Comparison of ENCODE assay signal across 19 cellular contexts in genomic region chr11:44003736-44004451, GRCh38. TPM values are rescaled to one million over a fixed set of nuclear protein-coding genes. Genes with fewer than 3 reads are reported as not detected.
A peak's percentile ranks its signal among the peaks of the same experiment; 100 is the strongest.
DNase-seq lines count a peak whose midpoint lies in the region; ATAC-seq and TF ChIP-seq lines count a peak whose summit lies in the region.
"Had no signal": no experiment of that assay in that cellular context is flagged by ENCODE, and none has a peak within 500 bp of the region (broad histone marks: within the 10 kb centered on the region; RNA-seq: fewer than 3 reads in every experiment).

No MANE protein-coding gene starts in this region.

- H3K36me3 ChIP-seq in GM23338 (ENCODE audit: insufficient read depth) = no peaks in the 10 kb centered on the region
- H3K36me3 ChIP-seq in Karpas-422 (ENCODE audit: insufficient read depth, low read length) = no peaks in the 10 kb centered on the region
- no peaks in the 10 kb centered on the region for H3K36me3 ChIP-seq in gastroesophageal sphincter
- H3K36me3 ChIP-seq in trophoblast cell (ENCODE audit: control insufficient read depth in 1 of 2, insufficient read depth in 2 of 2, low read length in 2 of 2) = no peaks in the 10 kb centered on the region

- peaks cover 25% of the 10 kb centered on the region for H3K4me1 Mint-ChIP-seq in GM23338
- H3K4me1 Mint-ChIP-seq: CD14-positive monocyte had no signal

- H2AFZ ChIP-seq in GM23338 (peak overlapping the region; percentile 59), Karpas-422 (ENCODE audit: low read length) (no peak overlapping the region), trophoblast cell (ENCODE audit: insufficient read depth, low read length, poor library complexity) (no peak overlapping the region)
- H2AFZ ChIP-seq: GM23248 had no signal

- H3K9ac ChIP-seq in Karpas-422 (ENCODE audit: low read length) = no peak overlapping the region
- no peak overlapping the region for H3K9ac ChIP-seq in trophoblast cell (ENCODE audit: low read length)
- H3K9ac ChIP-seq: GM23248 had no signal

- H3K4me2 ChIP-seq in GM23338 (no peak overlapping the region), Karpas-422 (ENCODE audit: low read depth, low read length, poor library complexity, severe bottlenecking) (no peak overlapping the region), trophoblast cell (ENCODE audit: low read length) (no peak overlapping the region)

- no peak for TF ChIP-seq CTCF in GM23338 (conservative IDR thresholded peaks at IDR 0.05; ENCODE audit: low read depth in 2 of 2)
- TF ChIP-seq CTCF in gastroesophageal sphincter (IDR thresholded peaks at IDR 0.05) = no peak

- H3K9me2 ChIP-seq in GM23338 (ENCODE audit: insufficient read depth) (no peaks in the 10 kb centered on the region), Karpas-422 (replicated peaks; ENCODE audit: insufficient read depth, low read length) (no peaks in the 10 kb centered on the region)

- no peak overlapping the region for H3K4ac ChIP-seq in trophoblast cell (ENCODE audit: low read depth, low read length)

- H4K12ac ChIP-seq in trophoblast cell (ENCODE audit: low read depth, low read length) = no peak overlapping the region

- peaks cover 16% of the 10 kb centered on the region for H3K27me3 Mint-ChIP-seq in GM23338 (ENCODE audit: insufficient read depth, low read depth, poor library complexity)

- no peak overlapping the region for H3K4me3 Mint-ChIP-seq in GM23338
- H3K4me3 Mint-ChIP-seq: CD14-positive monocyte had no signal

- no peak overlapping the region for H2AK5ac ChIP-seq in trophoblast cell (ENCODE audit: low read length)

- TF ChIP-seq EP300 in gastroesophageal sphincter (IDR thresholded peaks at IDR 0.05) = no peak

- no peak overlapping the region for H2BK120ac ChIP-seq in trophoblast cell (ENCODE audit: insufficient read depth, low read length, poor library complexity)

- H2BK5ac ChIP-seq in trophoblast cell (ENCODE audit: low read depth, low read length, poor library complexity) = no peak overlapping the region

- H4K20me1 ChIP-seq in GM23338 (replicated peaks; ENCODE audit: insufficient read depth) (no peaks in the 10 kb centered on the region), Karpas-422 (ENCODE audit: insufficient read depth, low read depth, low read length) (no peaks in the 10 kb centered on the region)

- no peak overlapping the region for H3K18ac ChIP-seq in trophoblast cell (ENCODE audit: low read length)

- no peaks in the 10 kb centered on the region for H3F3A ChIP-seq in GM23338 (replicated peaks; ENCODE audit: low read depth)

- peaks cover 4% of the 10 kb centered on the region for H3K79me1 ChIP-seq in trophoblast cell (ENCODE audit: low read length)

- H3K27me3 ChIP-seq in GM23338 (ENCODE audit: insufficient read depth) = no peaks in the 10 kb centered on the region
- no peaks in the 10 kb centered on the region for H3K27me3 ChIP-seq in Karpas-422 (ENCODE audit: low read length)
- H3K27me3 ChIP-seq in gastroesophageal sphincter = no peaks in the 10 kb centered on the region
- no peaks in the 10 kb centered on the region for H3K27me3 ChIP-seq in trophoblast cell (ENCODE audit: insufficient read depth, low read length)

- no peak overlapping the region for H2BK12ac ChIP-seq in trophoblast cell (ENCODE audit: low read length)

- H3K4me1 ChIP-seq in GM23338 (ENCODE audit: insufficient read depth) (peaks cover 5% of the 10 kb centered on the region; the same call in 1 of the 2 replicates), Karpas-422 (ENCODE audit: low read length) (peaks cover 24% of the 10 kb centered on the region), gastroesophageal sphincter (no peaks in the 10 kb centered on the region), trophoblast cell (ENCODE audit: control insufficient read depth in 1 of 2, insufficient read depth in 2 of 2, low read length in 2 of 2) (peaks cover 15 to 16% of the 10 kb centered on the region in 2 experiments)
- H3K4me1 ChIP-seq: Caco-2 had no signal

- no peaks in the 10 kb centered on the region for H3K36me3 Mint-ChIP-seq in GM23338 (ENCODE audit: low read depth)
- H3K36me3 Mint-ChIP-seq: CD14-positive monocyte had no signal

- H3K4me3 ChIP-seq in GM23338 (no peak overlapping the region), Karpas-422 (ENCODE audit: low read length) (no peak overlapping the region), gastroesophageal sphincter (no peak overlapping the region), trophoblast cell (ENCODE audit: low read depth, low read length) (no peak overlapping the region)
- H3K4me3 ChIP-seq: GM23248, K562 had no signal

- no peak overlapping the region for H4K91ac ChIP-seq in trophoblast cell (ENCODE audit: low read depth, low read length)

- 89 to 96% methylated on average over 4 to 8 of the region's 9 CpGs for WGBS in gastroesophageal sphincter (ENCODE audit: low coverage in 1 of 2), 2 donors
- no CpG with 5 or more reads among the region's 9 CpGs for WGBS in trophoblast cell (ENCODE audit: extremely low coverage, insufficient coverage, insufficient read length)

- H3K14ac ChIP-seq in trophoblast cell (ENCODE audit: low read length) = no peak overlapping the region

- H3K27ac Mint-ChIP-seq in GM23338 = no peak overlapping the region

- DNase-seq in GM23338 (ENCODE audit: low spot score) (no peak), left lobe of liver (ENCODE audit: low spot score) (peak; percentile 24), Karpas-422 (no peak), trophoblast cell (no peak)
- peak; percentile 4 for DNase-seq in activated CD8-positive, alpha-beta memory T cell treated with anti-CD3 and anti-CD28 coated beads, Interleukin-2, amount 50 U/mL, for 48 hours
- DNase-seq in stimulated activated CD8-positive, alpha-beta memory T cell treated with anti-CD3 and anti-CD28 coated beads, Interleukin-4, amount 100 ng/mL, for 48 hours = peak; percentile 5
- DNase-seq: DMS53, GM23248, NCI-H1417 treated with DMSO at 0.1 percent for 48 hours, NCI-H2029, NCI-H2171 treated with DMSO at 0.1 percent for 48 hours, NCI-H510A treated with DMSO at 0.1 percent for 48 hours, NCI-H82 had no signal

- H3K9me3 ChIP-seq in Karpas-422 (ENCODE audit: low read length) (no peaks in the 10 kb centered on the region), gastroesophageal sphincter (no peaks in the 10 kb centered on the region), trophoblast cell (ENCODE audit: insufficient read depth, low read depth, low read length) (no peaks in the 10 kb centered on the region)
- H3K9me3 ChIP-seq: Caco-2 had no signal

- H3K27ac ChIP-seq in GM23338 (ENCODE audit: low read depth) = no peak overlapping the region
- H3K27ac ChIP-seq in Karpas-422 (ENCODE audit: low read length) = no peak overlapping the region
- no peak overlapping the region for H3K27ac ChIP-seq in gastroesophageal sphincter
- no peak overlapping the region for H3K27ac ChIP-seq in trophoblast cell (ENCODE audit: low read depth, low read length)
- H3K27ac ChIP-seq: GM23248 had no signal

- H3K9me3 Mint-ChIP-seq in GM23338 = no peaks in the 10 kb centered on the region
- H3K9me3 Mint-ChIP-seq: CD14-positive monocyte had no signal

- no peaks in the 10 kb centered on the region for H3K79me2 ChIP-seq in GM23338 (replicated peaks; ENCODE audit: insufficient read depth)
- no peaks in the 10 kb centered on the region for H3K79me2 ChIP-seq in Karpas-422 (ENCODE audit: low read length)
- H3K79me2 ChIP-seq in trophoblast cell (ENCODE audit: control insufficient read depth, insufficient read depth, low read length, poor library complexity) = no peaks in the 10 kb centered on the region

- H3K23ac ChIP-seq in trophoblast cell (ENCODE audit: low read length) = no peak overlapping the region

- no peak for TF ChIP-seq POLR2A in gastroesophageal sphincter (IDR thresholded peaks at IDR 0.05)

- ATAC-seq in GM23338 (no peak), left lobe of liver (no peak), gastroesophageal sphincter (no peak), GM18517 (IDR thresholded peaks at IDR 0.05; ENCODE audit: unreplicated experiment) (no peak)

- no peak overlapping the region for H4K8ac ChIP-seq in trophoblast cell (ENCODE audit: low read depth, low read length)

TF ChIP-seq in GM23338, 12 proteins besides CTCF, POLR2A, EP300 and RAD21 (continues in another document):
- TF ChIP-seq EZH2 (IDR thresholded peaks at IDR 0.05; ENCODE audit: low read depth, unreplicated experiment) (no peak), STAT1 (IDR thresholded peaks at IDR 0.05; ENCODE audit: unreplicated experiment) (no peak), CREB1 (CRISPR knock-in tag; IDR thresholded peaks at IDR 0.05; ENCODE audit: low read depth) (no peak), ZNF331 (CRISPR knock-in tag; IDR thresholded peaks at IDR 0.05; ENCODE audit: low read depth) (no peak), NANOG (IDR thresholded peaks at IDR 0.05; ENCODE audit: borderline replicate concordance) (no peak), ZNF114 (CRISPR knock-in tag; IDR thresholded peaks at IDR 0.05) (no peak), EZH2phosphoT487 (IDR thresholded peaks at IDR 0.05; ENCODE audit: unreplicated experiment) (no peak), REST (IDR thresholded peaks at IDR 0.05; ENCODE audit: unreplicated experiment) (no peak)

RNA-seq across cellular contexts. Expression of gene ACCSL, which starts 43.9 kb away (rescaled TPM):
- total RNA-seq in GM23338 (2014; rRNA removed; shearing (Covaris generic)) = not detected in 2 replicates
- not detected in 2 replicates for polyA plus RNA-seq in GM23338 (2016; fragmentation: Nextera tagmentation; extraction: Ambion mirVana)
- total RNA-seq in left lobe of liver = not detected
- total RNA-seq in Karpas-422 (2014; rRNA removed; shearing (Covaris generic); ENCODE audit: low replicate concordance) = not detected in 2 replicates
- total RNA-seq in gastroesophageal sphincter = not detected
- 0.03 TPM in 1 of 2 replicates, not detected in the other for polyA plus RNA-seq in trophoblast cell (2013)
- total RNA-seq: A673, Caco-2, GM23248, K562 had no signal
- polyA plus RNA-seq: CD14-positive monocyte, GM23248, K562 had no signal

Comparison
In these comparisons a context has a peak if more than half of its experiments do, and no peak if none do; other contexts are left out.
1. DNase-seq: peak in activated CD8-positive, alpha-beta memory T cell treated with anti-CD3 and anti-CD28 coated beads, Interleukin-2, amount 50 U/mL, for 48 hours (single experiment), left lobe of liver (single experiment) and stimulated activated CD8-positive, alpha-beta memory T cell treated with anti-CD3 and anti-CD28 coated beads, Interleukin-4, amount 100 ng/mL, for 48 hours (single experiment); none in GM23338 (single experiment), Karpas-422 (single experiment) and trophoblast cell (0 of 2).